ENCODE assay signal across 8 cellular contexts in the genomic region with DNA sequence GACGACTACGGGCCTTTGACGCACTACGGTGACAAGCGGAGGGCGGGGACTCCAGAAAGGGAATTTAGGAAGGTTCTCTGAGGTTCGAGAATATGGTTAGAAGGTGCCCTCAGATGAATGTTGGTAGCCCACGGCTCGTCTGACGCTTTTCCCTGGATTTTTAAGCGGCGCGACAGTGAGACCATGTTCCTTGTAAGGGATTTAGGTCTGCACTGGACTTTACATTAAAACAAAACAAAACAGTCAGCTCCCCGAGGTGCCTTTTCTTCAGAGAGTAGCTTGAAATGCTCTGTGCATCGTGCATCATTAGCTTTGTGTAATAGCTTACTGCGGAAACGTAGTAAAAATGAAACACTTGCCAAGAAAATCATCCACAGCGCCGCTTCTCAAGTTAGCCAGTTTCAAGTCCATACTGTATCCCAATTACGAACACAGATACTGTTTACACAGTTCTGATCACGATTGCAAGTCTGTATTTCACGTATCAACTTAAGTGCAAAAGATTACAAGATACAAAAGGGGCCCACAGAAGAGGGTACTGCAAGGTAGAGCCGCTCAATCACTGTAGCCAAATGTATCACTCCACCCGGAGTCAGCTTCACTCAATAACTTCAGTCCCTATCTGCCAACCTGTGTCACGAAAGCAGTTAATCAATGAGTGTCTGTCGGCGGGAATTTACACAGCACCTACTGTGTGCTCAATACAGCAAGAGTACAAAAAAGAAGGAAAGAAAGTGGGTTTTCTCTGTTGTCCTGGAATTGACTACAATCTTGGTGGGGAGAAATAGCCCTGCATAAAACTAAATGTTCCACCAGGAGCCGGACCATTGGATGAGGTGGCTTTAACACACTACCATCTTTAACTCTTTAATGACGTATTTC. TPM values are rescaled to one million over a fixed set of nuclear protein-coding genes. Genes with fewer than 3 reads are reported as not detected.
DNase-seq lines count a peak whose midpoint lies in the region; ATAC-seq, FAIRE-seq and TF ChIP-seq lines count a peak whose summit lies in the region.

No MANE protein-coding gene starts in this region.

- H3K4me3 ChIP-seq in SU-DHL-6 (ENCODE audit: insufficient read depth, low read length, poor library complexity, severe bottlenecking) (peak overlapping the region; percentile 86), fibroblast of the aortic adventitia (ENCODE audit: low read depth, low read length) (peak overlapping the region; percentile 89), psoas muscle (peak overlapping the region; percentile 71)

- H3K36me3 ChIP-seq in SU-DHL-6 (ENCODE audit: low read length), result no peaks in the 10 kb centered on the region
- H3K36me3 ChIP-seq in psoas muscle (ENCODE audit: insufficient read depth in 1 of 2, low read depth in 1 of 2), result no peaks in the 10 kb centered on the region

- peak overlapping the region; percentile 96 for H3K4me3 Mint-ChIP-seq in activated naive CD4-positive, alpha-beta T cell treated with anti-CD3 and anti-CD28 coated beads for 36 hours

- H3K79me2 ChIP-seq in SU-DHL-6 (ENCODE audit: insufficient read depth, low read length), result peaks cover 44% of the 10 kb centered on the region

- no peaks in the 10 kb centered on the region for H3K9me2 ChIP-seq in SU-DHL-6 (replicated peaks; ENCODE audit: insufficient read depth, low read length)

- H3K27ac Mint-ChIP-seq in activated naive CD4-positive, alpha-beta T cell treated with anti-CD3 and anti-CD28 coated beads for 36 hours, result peak overlapping the region; percentile 93

- ATAC-seq in HG02973 (IDR thresholded peaks at IDR 0.05; ENCODE audit: unreplicated experiment) (peak; percentile 6), psoas muscle (peak in 2 of 4 donors; percentile 7 to 23)

- peak overlapping the region; percentile 81 for H3K27ac ChIP-seq in SU-DHL-6 (ENCODE audit: low read depth, low read length)
- peak overlapping the region; percentile 79 for H3K27ac ChIP-seq in psoas muscle

- peaks cover 37% of the 10 kb centered on the region for H3K4me1 Mint-ChIP-seq in activated naive CD4-positive, alpha-beta T cell treated with anti-CD3 and anti-CD28 coated beads for 36 hours (ENCODE audit: low read depth)

- intact Hi-C loops in activated naive CD4-positive, alpha-beta T cell treated with anti-CD3 and anti-CD28 coated beads for 36 hours (cut with micrococcal nuclease), result loop anchor here (1.0 to 10.0 kb wide), 9 partner anchors 32 to 268 kb away; a partner anchor contains a TSS
- intact Hi-C loops in psoas muscle (cut with DNase I), result loop anchor here in 1 of 2 donors (10.0 kb wide), 1 partner anchor 92 kb away; no protein-coding TSS in a partner anchor

- peak; percentile 6 for DNase-seq in activated naive CD4-positive, alpha-beta T cell treated with anti-CD3 and anti-CD28 coated beads for 36 hours
- DNase-seq in activated naive CD4-positive, alpha-beta T cell treated with anti-CD3 and anti-CD28 coated beads, Interleukin-2, amount 50 U/mL, for 16 hours, result no peak
- DNase-seq in fibroblast of the aortic adventitia (ENCODE audit: low read depth) (peak; percentile 94), psoas muscle (no peak), NCI-H446 treated with DMSO at 0.1 percent for 48 hours (lab: John Stamatoyannopoulos, UW) (no peak), GM19239 (ENCODE audit: insufficient read length, low spot score) (no peak)

- TF ChIP-seq CTCF in SU-DHL-6 (IDR thresholded peaks at IDR 0.05; ENCODE audit: insufficient read depth, low read length, poor library complexity, severe bottlenecking) (no peak), fibroblast of the aortic adventitia (IDR thresholded peaks at IDR 0.05; ENCODE audit: insufficient read depth, low read length) (no peak), psoas muscle (IDR thresholded peaks at IDR 0.05) (no peak)

- FAIRE-seq in GM19239 (lab: Jason Lieb, UNC), result no peak

- H2AFZ ChIP-seq in SU-DHL-6 (ENCODE audit: low read depth, low read length, severe bottlenecking), result peak overlapping the region; percentile 18

- H3K27me3 Mint-ChIP-seq in activated naive CD4-positive, alpha-beta T cell treated with anti-CD3 and anti-CD28 coated beads for 36 hours (ENCODE audit: low read depth), result no peaks in the 10 kb centered on the region

- H3K36me3 Mint-ChIP-seq in activated naive CD4-positive, alpha-beta T cell treated with anti-CD3 and anti-CD28 coated beads for 36 hours (ENCODE audit: low read depth), result peaks cover 7% of the 10 kb centered on the region

- peak overlapping the region; percentile 95 for H3K9ac ChIP-seq in SU-DHL-6 (ENCODE audit: low read length)

- H3K27me3 ChIP-seq in SU-DHL-6 (ENCODE audit: low read length), result no peaks in the 10 kb centered on the region
- H3K27me3 ChIP-seq in psoas muscle (ENCODE audit: insufficient read depth in 3 of 3, low read length in 2 of 3), result no peaks in the 10 kb centered on the region

- H3F3A ChIP-seq in SU-DHL-6 (ENCODE audit: insufficient read depth), result no peaks in the 10 kb centered on the region

- H4K20me1 ChIP-seq in SU-DHL-6 (ENCODE audit: low read depth, low read length), result 0 out of 2 replicates have a peak, but pooled peaks cover 5% of the 10 kb centered on the region

- no peaks in the 10 kb centered on the region for H3K9me3 Mint-ChIP-seq in activated naive CD4-positive, alpha-beta T cell treated with anti-CD3 and anti-CD28 coated beads for 36 hours

- H3K4me2 ChIP-seq in SU-DHL-6 (ENCODE audit: low read depth, low read length, poor library complexity, severe bottlenecking), result peak overlapping the region; percentile 79

- H3K9me3 ChIP-seq in SU-DHL-6 (ENCODE audit: insufficient read depth, low read length) (no peaks in the 10 kb centered on the region), psoas muscle (no peaks in the 10 kb centered on the region)

- WGBS in psoas muscle, 3 donors, result 10 to 41% (median 15%) methylated on average over 29 of the region's 29 CpGs

- H3K4me1 ChIP-seq in psoas muscle, result no peaks in the 10 kb centered on the region

- CTCF ChIA-PET in activated naive CD4-positive, alpha-beta T cell treated with anti-CD3 and anti-CD28 coated beads for 36 hours (lab: Charles Lee), result interaction anchor here (0.6 kb wide), 1 partner anchor 79 kb away, joined by 3 read pairs; no protein-coding TSS in a partner anchor

RNA-seq across cellular contexts. Expression of a gene that starts 0.5 kb away (rescaled TPM):
- 10 to 100 TPM; 15.8 to 17.0 TPM for total RNA-seq in activated naive CD4-positive, alpha-beta T cell treated with anti-CD3 and anti-CD28 coated beads for 36 hours
- total RNA-seq in fibroblast of the aortic adventitia (ENCODE audit: low replicate concordance) (5.2 and 6.2 TPM in 2 replicates), psoas muscle (1 to 10 TPM; 6.0 to 8.1 (median 7.6) TPM)
- polyA plus RNA-seq in psoas muscle, result 1 to 10 TPM; 3.6 to 5.5 (median 4.1) TPM

RNA-seq across cellular contexts. Expression of a gene that starts 32.4 kb away (rescaled TPM):
- 10 to 100 TPM; 46.1 to 49.8 TPM for total RNA-seq in activated naive CD4-positive, alpha-beta T cell treated with anti-CD3 and anti-CD28 coated beads for 36 hours
- 25.3 and 50.5 TPM in 2 replicates for total RNA-seq in fibroblast of the aortic adventitia (ENCODE audit: low replicate concordance)
- 10 to 100 TPM; 52.0 to 62.1 (median 55.2) TPM for total RNA-seq in psoas muscle
- 100 to 1,000 TPM in 1 of 3 donors, 10 to 100 TPM in 2; 62.2 to 101 (median 64.6) TPM for polyA plus RNA-seq in psoas muscle

RNA-seq across cellular contexts. Expression of a gene that starts 41.5 kb away (rescaled TPM):
- total RNA-seq in activated naive CD4-positive, alpha-beta T cell treated with anti-CD3 and anti-CD28 coated beads for 36 hours, result 10 to 100 TPM; 19.6 to 20.7 TPM
- 19.3 and 24.0 TPM in 2 replicates for total RNA-seq in fibroblast of the aortic adventitia (ENCODE audit: low replicate concordance)
- total RNA-seq in psoas muscle, result 10 to 100 TPM in 2 of 4 donors, 1 to 10 TPM in 2; 8.1 to 15.4 (median 11.3) TPM
- 10 to 100 TPM in 2 of 3 donors, 1 to 10 TPM in 1; 8.0 to 14.7 (median 13.4) TPM for polyA plus RNA-seq in psoas muscle

Comparison
In these comparisons a context has a peak if more than half of its experiments do, and no peak if none do; other contexts are left out.
1. DNase-seq: peak in activated naive CD4-positive, alpha-beta T cell treated with anti-CD3 and anti-CD28 coated beads for 36 hours (single experiment) and fibroblast of the aortic adventitia (single experiment); none in activated naive CD4-positive, alpha-beta T cell treated with anti-CD3 and anti-CD28 coated beads, Interleukin-2, amount 50 U/mL, for 16 hours (single experiment), psoas muscle (0 of 2), NCI-H446 treated with DMSO at 0.1 percent for 48 hours (single experiment) and GM19239 (single experiment).
2. Peak in every context shown above with its lines, with median percentiles within 50 percentile points of each other: H3K4me3 ChIP-seq.